ENCODE assay signal across 8 cellular contexts in genomic region chr16:89409161-89409711, GRCh38.
DNase-seq lines count a peak whose midpoint lies in the region; ATAC-seq and TF ChIP-seq lines count a peak whose summit lies in the region.

No MANE protein-coding gene starts in this region.

- no peak overlapping the region for H3K9ac ChIP-seq in SK-N-SH

- no peaks in the 10 kb centered on the region for H3K9me3 Mint-ChIP-seq in stimulated activated naive B cell treated with anti-CD40 and anti-IgM and Interleukin-4, amounts not matched to agents 10 μg/mL and 1 μg/mL and 100 μg/mL, for 72 hours

- in situ Hi-C loops in G401 (cut with HindIII; ENCODE audit: low sequenced_read_pairs), result no loop called here

- peaks cover 14% of the 10 kb centered on the region for H3F3A ChIP-seq in SK-N-SH (replicated peaks; ENCODE audit: insufficient read depth)

- intact Hi-C loops in lower lobe of right lung (cut with DNase I) (no loop called here), testis (cut with DNase I; ENCODE audit: low total_unique reads) (no loop called here)

- ATAC-seq in lower lobe of right lung, result peak in 1 of 2 donors; percentile 16
- ATAC-seq in stimulated activated naive B cell treated with anti-CD40 and anti-IgM and Interleukin-4, amounts not matched to agents 10 μg/mL and 1 μg/mL and 100 μg/mL, for 72 hours (replicated peaks), result peak; percentile 57 to 60

- TF ChIP-seq POLR2A in testis (IDR thresholded peaks at IDR 0.05), result no peak

- no peak for TF ChIP-seq RAD21 in SK-N-SH (IDR thresholded peaks at IDR 0.05; ENCODE audit: low read length)

- no peak overlapping the region for H2AFZ ChIP-seq in SK-N-SH (ENCODE audit: low read depth)

- H4K20me1 ChIP-seq in SK-N-SH (ENCODE audit: insufficient read depth), result peaks cover 100% of the 10 kb centered on the region

- H3K36me3 ChIP-seq in SK-N-SH (replicated peaks in 1 of 2; ENCODE audit: control insufficient read depth in 1 of 2, insufficient read depth in 2 of 2, low read length in 1 of 2), result no peaks in the 10 kb centered on the region
- no peaks in the 10 kb centered on the region for H3K36me3 ChIP-seq in lower lobe of right lung
- no peaks in the 10 kb centered on the region for H3K36me3 ChIP-seq in testis (ENCODE audit: low read depth, missing control alignments)

- CTCF ChIA-PET in SK-N-SH (lab: Yijun Ruan, JAX), result interaction anchor here (1.0 to 1.8 kb wide), 2 partner anchors 64 to 100 kb away, joined by 3 to 5 read pairs; no protein-coding TSS in a partner anchor

- H3K4me2 ChIP-seq in SK-N-SH, result 0 out of 2 replicates have a peak overlapping the region, but pooled peaks have one; percentile 41

- TF ChIP-seq EP300 in SK-N-SH (IDR thresholded peaks at IDR 0.05; ENCODE audit: borderline replicate concordance in 1 of 2, low read depth in 1 of 2, low read length in 1 of 2), result no peak

- 78% methylated on average over 13 of the region's 13 CpGs for WGBS in SK-N-SH (ENCODE audit: low lambda C conversion rate)
- 75 to 84% methylated on average over 13 of the region's 13 CpGs for whole genome bisulfite sequencing in testis, 2 donors

- no peak for DNase-seq in SK-N-SH
- peak; percentile 44 for DNase-seq in activated gamma-delta T cell (lab: John Stamatoyannopoulos, UW)
- no peak for DNase-seq in lower lobe of right lung
- DNase-seq in stimulated activated naive B cell treated with anti-CD40 and anti-IgM and Interleukin-4, amounts not matched to agents 10 μg/mL and 1 μg/mL and 100 μg/mL, for 72 hours, result no peak
- no peak for DNase-seq in testis
- DNase-seq in G401 (ENCODE audit: low spot score), result no peak
- no peak for DNase-seq in NCI-H524 (lab: John Stamatoyannopoulos, UW)
- DNase-seq in NCI-H2171 treated with DMSO at 0.1 percent for 48 hours (lab: John Stamatoyannopoulos, UW), result no peak

- H3K4me1 ChIP-seq in SK-N-SH (ENCODE audit: control insufficient read depth in 1 of 2, insufficient read depth in 2 of 2, low read depth in 1 of 2, low read length in 1 of 2) (peaks cover 29 to 68% of the 10 kb centered on the region in 2 experiments), lower lobe of right lung (peaks cover 85% of the 10 kb centered on the region), testis (peaks cover 47% of the 10 kb centered on the region)

- POLR2A ChIA-PET in SK-N-SH (lab: Yijun Ruan, JAX), result interaction anchor here (0.7 kb wide), 1 partner anchor 81 kb away, joined by 3 read pairs; the partner anchor contains the start of gene ANKRD11

- TF ChIP-seq CTCF in SK-N-SH (IDR thresholded peaks at IDR 0.05) (no peak), lower lobe of right lung (IDR thresholded peaks at IDR 0.05) (no peak), testis (IDR thresholded peaks at IDR 0.05) (no peak)

- H3K4me3 Mint-ChIP-seq in stimulated activated naive B cell treated with anti-CD40 and anti-IgM and Interleukin-4, amounts not matched to agents 10 μg/mL and 1 μg/mL and 100 μg/mL, for 72 hours, result peak overlapping the region in 1 of 2 donors; percentile 3

- peaks cover 12 to 33% of the 10 kb centered on the region in 2 donors for H3K36me3 Mint-ChIP-seq in stimulated activated naive B cell treated with anti-CD40 and anti-IgM and Interleukin-4, amounts not matched to agents 10 μg/mL and 1 μg/mL and 100 μg/mL, for 72 hours

- no peaks in the 10 kb centered on the region for H3K27me3 Mint-ChIP-seq in stimulated activated naive B cell treated with anti-CD40 and anti-IgM and Interleukin-4, amounts not matched to agents 10 μg/mL and 1 μg/mL and 100 μg/mL, for 72 hours

- peak overlapping the region; percentile 6 for H3K27ac Mint-ChIP-seq in stimulated activated naive B cell treated with anti-CD40 and anti-IgM and Interleukin-4, amounts not matched to agents 10 μg/mL and 1 μg/mL and 100 μg/mL, for 72 hours

- H3K9me2 ChIP-seq in SK-N-SH, result no peaks in the 10 kb centered on the region

- H3K9me3 ChIP-seq in SK-N-SH, result no peaks in the 10 kb centered on the region
- H3K9me3 ChIP-seq in lower lobe of right lung, result no peaks in the 10 kb centered on the region
- H3K9me3 ChIP-seq in testis, result no peaks in the 10 kb centered on the region

- H3K79me2 ChIP-seq in SK-N-SH (ENCODE audit: insufficient read depth), result peaks cover 95% of the 10 kb centered on the region

- H3K27me3 ChIP-seq in SK-N-SH (ENCODE audit: insufficient read depth) (no peaks in the 10 kb centered on the region), lower lobe of right lung (ENCODE audit: low read depth) (no peaks in the 10 kb centered on the region), testis (no peaks in the 10 kb centered on the region)

- no peak overlapping the region; a peak in 1 of 4 replicates for H3K4me3 ChIP-seq in SK-N-SH (ENCODE audit: low read depth in 2 of 2, low read length in 1 of 2)
- no peak overlapping the region for H3K4me3 ChIP-seq in lower lobe of right lung
- no peak overlapping the region for H3K4me3 ChIP-seq in testis

- H3K4me1 Mint-ChIP-seq in stimulated activated naive B cell treated with anti-CD40 and anti-IgM and Interleukin-4, amounts not matched to agents 10 μg/mL and 1 μg/mL and 100 μg/mL, for 72 hours, result peaks cover 67 to 90% of the 10 kb centered on the region in 2 donors

- H3K27ac ChIP-seq in SK-N-SH (ENCODE audit: low read depth in 2 of 2, low read length in 1 of 2) (peak overlapping the region in 1 of 2 experiments; percentile 7; a peak in 2 of 4 replicates), lower lobe of right lung (peak overlapping the region; percentile 6), testis (no peak overlapping the region)

TF ChIP-seq in SK-N-SH, 30 proteins besides CTCF, POLR2A, EP300 and RAD21:
- no peak for TF ChIP-seq FOXJ3 (CRISPR knock-in tag; IDR thresholded peaks at IDR 0.05)
- no peak for TF ChIP-seq RXRA (IDR thresholded peaks at IDR 0.05; ENCODE audit: borderline replicate concordance, low read depth)
- no peak for TF ChIP-seq YY1 (IDR thresholded peaks at IDR 0.05; ENCODE audit: low read depth)
- no peak for TF ChIP-seq FOSL2 (IDR thresholded peaks at IDR 0.05; ENCODE audit: borderline replicate concordance, low read depth)
- TF ChIP-seq TEAD4 (IDR thresholded peaks at IDR 0.05; ENCODE audit: borderline replicate concordance, insufficient read depth), result no peak
- no peak for TF ChIP-seq GATA2 (CRISPR knock-in tag; IDR thresholded peaks at IDR 0.05)
- no peak for TF ChIP-seq POLR2AphosphoS5 (IDR thresholded peaks at IDR 0.05; ENCODE audit: low read depth, low read length)
- TF ChIP-seq SIN3A (IDR thresholded peaks at IDR 0.05; ENCODE audit: borderline replicate concordance, low read depth, low read length), result no peak
- TF ChIP-seq TAF1 (IDR thresholded peaks at IDR 0.05; ENCODE audit: borderline replicate concordance, low read depth, low read length), result no peak
